Comparison of ENCODE assay signal across 8 cellular contexts in genomic region chr3:99808163-99808794, GRCh38. TPM values are rescaled to one million over a fixed set of nuclear protein-coding genes. Genes with fewer than 3 reads are reported as not detected.
DNase-seq lines count a peak whose midpoint lies in the region; ATAC-seq and TF ChIP-seq lines count a peak whose summit lies in the region.

No MANE protein-coding gene starts in this region.

- TF ChIP-seq CTCF in AG09309 (IDR thresholded peaks at IDR 0.05; ENCODE audit: control insufficient read depth, insufficient read depth, low read depth, low read length, missing control alignments) (peak; percentile 83), GM12864 (IDR thresholded peaks at IDR 0.05; ENCODE audit: low read depth, low read length, missing control alignments) (peak; percentile 89), heart left ventricle (IDR thresholded peaks at IDR 0.05) (peak; percentile 69 to 87 (median 76)), retinal pigment epithelial cell (conservative IDR thresholded peaks at IDR 0.05; ENCODE audit: low read depth, low read length) (peak; percentile 96)

- 40 to 48% (median 44%) methylated on average over 4 of the region's 4 CpGs for WGBS in heart left ventricle, 4 donors

- no peak overlapping the region for H3K27ac ChIP-seq in heart left ventricle

- intact Hi-C loops in heart left ventricle (cut with DNase I) = loop anchor here in 2 of 10 donors (5.0 kb wide), 2 partner anchors 781 to 791 kb away; no protein-coding TSS in a partner anchor

- peaks cover 0 to 19% (median 9%) of the 10 kb centered on the region in 12 donors for H3K9me3 ChIP-seq in heart left ventricle

- TF ChIP-seq POLR2A in heart left ventricle (IDR thresholded peaks at IDR 0.05) = no peak

- no peaks in the 10 kb centered on the region for H3K27me3 ChIP-seq in heart left ventricle

- H3K4me1 ChIP-seq in heart left ventricle = peaks cover 0 to 5% (median 0%) of the 10 kb centered on the region in 12 donors

- no peaks in the 10 kb centered on the region for H3K36me3 ChIP-seq in heart left ventricle

- H3K4me3 ChIP-seq in AG09309 (ENCODE audit: control insufficient read depth, low read depth, low read length) (no peak overlapping the region), GM12864 (ENCODE audit: low read depth, low read length) (no peak overlapping the region), heart left ventricle (no peak overlapping the region), retinal pigment epithelial cell (ENCODE audit: low read length) (no peak overlapping the region)

- peak; percentile 60 for ATAC-seq in HG03432 (IDR thresholded peaks at IDR 0.05; ENCODE audit: unreplicated experiment)
- ATAC-seq in heart left ventricle = peak in 3 of 4 donors; percentile 52 to 66 (median 60)
- ATAC-seq in HG03460 (IDR thresholded peaks at IDR 0.05; ENCODE audit: unreplicated experiment) = no peak

- DNase-seq in AG09309 (ENCODE audit: low read depth) (peak; percentile 60), GM12864 (ENCODE audit: low read depth) (peak; percentile 27), NCI-H748 treated with DMSO at 0.1 percent for 48 hours (lab: John Stamatoyannopoulos, UW) (peak; percentile 8), heart left ventricle (peak in 2 of 5 donors; percentile 35 to 36), retinal pigment epithelial cell (ENCODE audit: low read depth) (peak; percentile 67)
- DNase-seq in activated gamma-delta T cell treated with anti-CD3 and anti-CD28 coated beads, Interleukin-2, amount 50 U/mL, for 16 hours (ENCODE audit: low read depth) = peak; percentile 7

RNA-seq across cellular contexts. Expression of gene CMSS1, which starts 9.4 kb away (rescaled TPM):
- 10 to 100 TPM; 13.5 to 48.4 (median 34.8) TPM for total RNA-seq in heart left ventricle
- polyA plus RNA-seq in heart left ventricle = 10 to 100 TPM; 27.2 to 40.2 TPM
